21 cellular contexts compared by ENCODE assay signal in the genomic region with DNA sequence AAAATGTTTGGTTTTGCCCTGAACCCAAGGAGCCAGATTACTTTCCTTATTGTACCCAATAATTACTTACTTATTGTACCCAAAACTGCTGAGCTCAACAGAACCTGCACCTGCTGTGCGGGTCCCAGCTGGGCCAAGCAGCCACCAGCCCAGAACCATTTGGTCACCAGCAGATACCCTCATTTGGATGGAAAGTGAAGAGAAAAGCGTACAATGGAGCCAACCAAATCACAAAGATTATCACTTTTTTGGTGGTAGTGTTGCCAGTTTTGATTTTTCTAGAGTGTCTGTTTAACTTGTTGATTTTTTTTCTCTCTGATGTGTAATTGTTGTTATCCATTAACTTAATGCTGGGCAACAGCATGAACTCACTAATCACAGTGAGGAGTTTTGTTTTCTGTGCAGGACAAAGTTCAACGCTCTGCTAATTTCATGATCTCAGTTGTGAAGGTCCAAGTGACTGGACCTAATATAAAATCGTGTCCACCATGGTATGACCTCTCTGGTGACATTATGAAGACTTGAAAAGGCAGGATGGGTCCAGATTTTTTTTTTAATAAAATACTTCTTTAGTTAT. TPM values are rescaled to one million over a fixed set of nuclear protein-coding genes. Genes with fewer than 3 reads are reported as not detected.
DNase-seq lines count a peak whose midpoint lies in the region; ATAC-seq, FAIRE-seq and TF ChIP-seq lines count a peak whose summit lies in the region.
"Had no signal": no experiment of that assay in that cellular context is flagged by ENCODE, and none has a peak within 500 bp of the region (broad histone marks: within the 10 kb centered on the region; RNA-seq: fewer than 3 reads in every experiment).

No MANE protein-coding gene starts in this region.

- peaks cover 33% of the 10 kb centered on the region for H3K4me1 Mint-ChIP-seq in activated CD4-positive, alpha-beta T cell treated with anti-CD3 and anti-CD28 coated beads, Interleukin-2, amount 10 ng/mL, durations not matched to agents 7 days and 5 days
- peaks cover 56% of the 10 kb centered on the region for H3K4me1 Mint-ChIP-seq in HFFc6 (ENCODE audit: low read depth)

- H3K4me1 ChIP-seq in pancreas = peaks cover 45 to 61% (median 56%) of the 10 kb centered on the region in 3 donors

- H3K27me3 Mint-ChIP-seq in activated CD4-positive, alpha-beta T cell treated with anti-CD3 and anti-CD28 coated beads, Interleukin-2, amount 10 ng/mL, durations not matched to agents 7 days and 5 days = no peaks in the 10 kb centered on the region
- H3K27me3 Mint-ChIP-seq in HFFc6 (ENCODE audit: insufficient read depth) = no peaks in the 10 kb centered on the region; the same call in 1 of the 2 replicates
- H3K27me3 Mint-ChIP-seq: activated naive CD8-positive, alpha-beta T cell treated with anti-CD3 and anti-CD28 coated beads, Interleukin-2, amount 50 U/mL, for 24 hours had no signal

- no peak overlapping the region for H3K27ac Mint-ChIP-seq in activated CD4-positive, alpha-beta T cell treated with anti-CD3 and anti-CD28 coated beads, Interleukin-2, amount 10 ng/mL, durations not matched to agents 7 days and 5 days
- no peak overlapping the region for H3K27ac Mint-ChIP-seq in HFFc6
- H3K27ac Mint-ChIP-seq: activated naive CD8-positive, alpha-beta T cell treated with anti-CD3 and anti-CD28 coated beads, Interleukin-2, amount 50 U/mL, for 24 hours; CD14-positive monocyte had no signal

- TF ChIP-seq CTCF in kidney epithelial cell (IDR thresholded peaks at IDR 0.05; ENCODE audit: insufficient read depth, low read length, poor library complexity, severe bottlenecking) (no peak), pancreas (IDR thresholded peaks at IDR 0.05) (no peak), HFFc6 (IDR thresholded peaks at IDR 0.05) (no peak)

- H3K27ac ChIP-seq in pancreas = peak overlapping the region; percentile 88 to 99 (median 93)
- H3K27ac ChIP-seq: epithelial cell of prostate had no signal

- DNase-seq in ACHN (peak; percentile 63), SW480 (ENCODE audit: low spot score) (peak; percentile 33), kidney epithelial cell (ENCODE audit: low read depth) (peak; percentile 55), pancreas (peak in 2 of 6 donors; percentile 43 to 60), HFFc6 (no peak), NCI-H2081 (lab: John Stamatoyannopoulos, UW) (no peak), GM19238 (ENCODE audit: insufficient read length, low spot score) (no peak)
- no peak for DNase-seq in activated CD4-positive, alpha-beta T cell treated with anti-CD3 and anti-CD28 coated beads, Interleukin-2, amount 10 ng/mL, durations not matched to agents 7 days and 5 days
- DNase-seq: activated CD4-positive, alpha-beta T cell treated with anti-CD3 and anti-CD28 coated beads for 1 hour; activated naive CD8-positive, alpha-beta T cell treated with anti-CD3 and anti-CD28 coated beads, Interleukin-2, amount 50 U/mL, for 24 hours; dermis blood vessel endothelial cell; DMS79; left ventricle myocardium superior; NCI-H1092; NCI-H2029 treated with DMSO at 0.1 percent for 48 hours had no signal

- peaks cover 18% of the 10 kb centered on the region for H3K9me3 Mint-ChIP-seq in activated CD4-positive, alpha-beta T cell treated with anti-CD3 and anti-CD28 coated beads, Interleukin-2, amount 10 ng/mL, durations not matched to agents 7 days and 5 days
- H3K9me3 Mint-ChIP-seq in HFFc6 = peaks cover 3% of the 10 kb centered on the region; the same call in 1 of the 2 replicates

- H3K4me3 ChIP-seq in kidney epithelial cell (ENCODE audit: low read depth, low read length) (no peak overlapping the region), pancreas (peak overlapping the region in 2 of 4 donors; percentile 17 to 22)
- H3K4me3 ChIP-seq: ovary had no signal

- peak; percentile 69 to 83 (median 80) for ATAC-seq in pancreas
- ATAC-seq: activated naive CD8-positive, alpha-beta T cell treated with anti-CD3 and anti-CD28 coated beads, Interleukin-2, amount 50 U/mL, for 24 hours had no signal

- POLR2A ChIA-PET in activated CD4-positive, alpha-beta T cell treated with anti-CD3 and anti-CD28 coated beads, Interleukin-2, amount 10 ng/mL, durations not matched to agents 7 days and 5 days (lab: Charles Lee) = no interaction called here

- H3K36me3 ChIP-seq in kidney epithelial cell (ENCODE audit: control insufficient read depth, insufficient read depth, low read length) (no peaks in the 10 kb centered on the region), pancreas (no peaks in the 10 kb centered on the region)
- H3K36me3 ChIP-seq: ovary had no signal

- 9 to 11% methylated on average over 4 of the region's 4 CpGs for WGBS in pancreas, 2 donors

- H3K36me3 Mint-ChIP-seq in activated CD4-positive, alpha-beta T cell treated with anti-CD3 and anti-CD28 coated beads, Interleukin-2, amount 10 ng/mL, durations not matched to agents 7 days and 5 days (ENCODE audit: low read depth) = peaks cover 18% of the 10 kb centered on the region
- H3K36me3 Mint-ChIP-seq in HFFc6 (ENCODE audit: low read depth) = peaks cover 11% of the 10 kb centered on the region
- H3K36me3 Mint-ChIP-seq: CD14-positive monocyte had no signal

- CTCF ChIA-PET in activated CD4-positive, alpha-beta T cell treated with anti-CD3 and anti-CD28 coated beads, Interleukin-2, amount 10 ng/mL, durations not matched to agents 7 days and 5 days (lab: Charles Lee) = no interaction called here

- in situ Hi-C loops in ACHN (cut with HindIII; ENCODE audit: low pct_ligation_motif_present, low pct_unique_long_range_greater_than_20kb, low sequenced_read_pairs) = no loop called here

- no peaks in the 10 kb centered on the region for H3K9me3 ChIP-seq in pancreas
- H3K9me3 ChIP-seq: ovary had no signal

- intact Hi-C loops in pancreas (cut with DNase I) = loop anchor here in 1 of 3 donors (5.0 kb wide), 1 partner anchor 33 kb away; no protein-coding TSS in a partner anchor

- no peaks in the 10 kb centered on the region for H3K27me3 ChIP-seq in kidney epithelial cell (ENCODE audit: control insufficient read depth, insufficient read depth, low read length)
- no peaks in the 10 kb centered on the region for H3K27me3 ChIP-seq in pancreas
- H3K27me3 ChIP-seq: ovary had no signal

- FAIRE-seq in pancreas (lab: Jason Lieb, UNC) = peak; percentile 60
- FAIRE-seq: bronchial epithelial cell, frontal cortex, urothelium cell line had no signal

- no peak overlapping the region for H3K4me3 Mint-ChIP-seq in activated CD4-positive, alpha-beta T cell treated with anti-CD3 and anti-CD28 coated beads, Interleukin-2, amount 10 ng/mL, durations not matched to agents 7 days and 5 days
- no peak overlapping the region for H3K4me3 Mint-ChIP-seq in HFFc6
- H3K4me3 Mint-ChIP-seq: activated naive CD8-positive, alpha-beta T cell treated with anti-CD3 and anti-CD28 coated beads, Interleukin-2, amount 50 U/mL, for 24 hours; CD14-positive monocyte had no signal

RNA-seq across cellular contexts. Expression of gene SPATA13, which starts 23.8 kb away (rescaled TPM):
- total RNA-seq in kidney epithelial cell (11.3 and 19.2 TPM in 2 replicates), pancreas (10 to 100 TPM; 38.1 to 65.7 (median 53.9) TPM)
- 10 to 100 TPM; 46.0 to 71.2 TPM for polyA plus RNA-seq in pancreas
- 10 to 100 TPM; 68.4 to 72.6 TPM for total RNA-seq in activated CD4-positive, alpha-beta T cell treated with anti-CD3 and anti-CD28 coated beads, Interleukin-2, amount 10 ng/mL, durations not matched to agents 7 days and 5 days
- total RNA-seq in HFFc6 (2021; fragmentation: NEBNext Ultra II Directional; extraction: Animal tissue kit (Norgen Biotek cat#: 25700)) = 1 to 10 TPM; 7.0 to 9.2 (median 8.4) TPM

Comparison
In these comparisons a context has a peak if more than half of its experiments do, and no peak if none do; other contexts are left out.
1. DNase-seq: peak in ACHN (single experiment), SW480 (single experiment) and kidney epithelial cell (single experiment); none in activated CD4-positive, alpha-beta T cell treated with anti-CD3 and anti-CD28 coated beads, Interleukin-2, amount 10 ng/mL, durations not matched to agents 7 days and 5 days (single experiment), HFFc6 (single experiment), NCI-H2081 (0 of 2) and GM19238 (single experiment).